ENCODE assay signal across 9 cellular contexts in the genomic region with DNA sequence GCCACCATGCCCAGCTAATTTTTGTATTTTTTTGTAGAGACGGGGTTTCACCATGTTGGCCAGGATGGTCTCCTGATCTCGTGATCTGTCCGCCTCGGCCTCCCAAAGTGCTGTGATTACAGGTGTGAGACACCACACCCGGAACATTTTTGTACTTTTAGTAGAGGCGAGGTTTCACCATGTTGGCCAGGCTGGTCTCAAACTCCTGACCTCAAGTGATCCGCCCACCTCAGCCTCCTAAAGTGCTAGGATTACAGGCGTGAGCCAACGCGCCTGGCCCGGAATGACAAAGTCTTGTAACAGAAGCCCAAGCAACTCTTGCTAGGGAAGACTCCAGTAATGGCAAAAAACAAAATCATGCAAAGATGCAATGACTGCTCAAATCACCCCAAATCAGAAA. TPM values are rescaled to one million over a fixed set of nuclear protein-coding genes. Genes with fewer than 3 reads are reported as not detected.
DNase-seq lines count a peak whose midpoint lies in the region; ATAC-seq and TF ChIP-seq lines count a peak whose summit lies in the region.
"Not testable (repeated sequence)": the region's sequence is repeated elsewhere in the genome, so short reads cannot be mapped to it uniquely, and the experiment has no call there.
"Had no signal": no experiment of that assay in that cellular context is flagged by ENCODE, and none has a peak within 500 bp of the region (broad histone marks: within the 10 kb centered on the region; RNA-seq: fewer than 3 reads in every experiment).

No MANE protein-coding gene starts in this region.

- H3K36me3 ChIP-seq in CD8-positive, alpha-beta T cell (ENCODE audit: insufficient read depth, low read length), result peaks cover 35% of the 10 kb centered on the region
- not testable (repeated sequence) for H3K36me3 ChIP-seq in MM.1S (replicated peaks; ENCODE audit: insufficient read depth, low read length); vagina
- peaks cover 33% of the 10 kb centered on the region for H3K36me3 ChIP-seq in WERI-Rb-1

- not testable (repeated sequence) for H3K27ac ChIP-seq in CD8-positive, alpha-beta T cell (ENCODE audit: low read depth, low read length)
- H3K27ac ChIP-seq in MM.1S (ENCODE audit: low read length), result peak overlapping the region; percentile 72; the same call in 1 of the 2 replicates
- peak overlapping the region; percentile 43 for H3K27ac ChIP-seq in WERI-Rb-1
- peak overlapping the region; percentile 99 for H3K27ac ChIP-seq in vagina

- H3K9me3 Mint-ChIP-seq in CD8-positive, alpha-beta T cell; activated naive CD8-positive, alpha-beta T cell treated with anti-CD3 and anti-CD28 coated beads, Interleukin-2, amount 10 ng/mL, durations not matched to agents 7 days and 5 days; glutamatergic neuron (ENCODE audit: unreplicated experiment); nephron progenitor cell; stimulated activated memory B cell treated with anti-CD40 and anti-IgM and Interleukin-4, amounts not matched to agents 10 μg/mL and 1 μg/mL and 100 μg/mL, for 72 hours: not testable (repeated sequence)

- H3F3A ChIP-seq in MM.1S (ENCODE audit: insufficient read depth, low read length), result peaks cover 35% of the 10 kb centered on the region

- intact Hi-C loops in CD8-positive, alpha-beta T cell (cut with DNase I, micrococcal nuclease), result loop anchor here in 1 of 2 experiments (10.0 kb wide), 1 partner anchor 1517 kb away; a partner anchor contains a TSS
- intact Hi-C loops in vagina (cut with DNase I), result loop anchor here (10.0 kb wide), 1 partner anchor 333 kb away; a partner anchor contains a TSS

- ATAC-seq in CD8-positive, alpha-beta T cell; activated naive CD8-positive, alpha-beta T cell treated with anti-CD3 and anti-CD28 coated beads, Interleukin-2, amount 10 ng/mL, durations not matched to agents 7 days and 5 days (ENCODE audit: low read depth); stimulated activated memory B cell treated with anti-CD40 and anti-IgM and Interleukin-4, amounts not matched to agents 10 μg/mL and 1 μg/mL and 100 μg/mL, for 72 hours: not testable (repeated sequence)

- not testable (repeated sequence) for H4K20me1 ChIP-seq in MM.1S (ENCODE audit: insufficient read depth, low read length)

- not testable (repeated sequence) for H3K4me3 Mint-ChIP-seq in CD8-positive, alpha-beta T cell; activated naive CD8-positive, alpha-beta T cell treated with anti-CD3 and anti-CD28 coated beads, Interleukin-2, amount 10 ng/mL, durations not matched to agents 7 days and 5 days; stimulated activated memory B cell treated with anti-CD40 and anti-IgM and Interleukin-4, amounts not matched to agents 10 μg/mL and 1 μg/mL and 100 μg/mL, for 72 hours
- peak overlapping the region; percentile 25 for H3K4me3 Mint-ChIP-seq in glutamatergic neuron (ENCODE audit: unreplicated experiment)
- peak overlapping the region; percentile 39 for H3K4me3 Mint-ChIP-seq in nephron progenitor cell

- H3K79me2 ChIP-seq in MM.1S (ENCODE audit: low read length), result not testable (repeated sequence)

- not testable (repeated sequence) for H3K4me3 ChIP-seq in CD8-positive, alpha-beta T cell (ENCODE audit: low read depth, low read length); MM.1S (ENCODE audit: low read length); WERI-Rb-1 (ENCODE audit: low read depth, low read length); vagina

- TF ChIP-seq CTCF in CD8-positive, alpha-beta T cell (IDR thresholded peaks at IDR 0.05); MM.1S (IDR thresholded peaks at IDR 0.05; ENCODE audit: low read length); WERI-Rb-1 (IDR thresholded peaks at IDR 0.05; ENCODE audit: low read depth, low read length); glutamatergic neuron (IDR thresholded peaks at IDR 0.05; ENCODE audit: partially characterized antibody, unreplicated experiment); nephron progenitor cell (IDR thresholded peaks at IDR 0.05); vagina (IDR thresholded peaks at IDR 0.05): not testable (repeated sequence)

- H3K36me3 Mint-ChIP-seq in CD8-positive, alpha-beta T cell, result peaks cover 45% of the 10 kb centered on the region
- not testable (repeated sequence) for H3K36me3 Mint-ChIP-seq in activated naive CD8-positive, alpha-beta T cell treated with anti-CD3 and anti-CD28 coated beads, Interleukin-2, amount 10 ng/mL, durations not matched to agents 7 days and 5 days; glutamatergic neuron (ENCODE audit: unreplicated experiment); nephron progenitor cell (ENCODE audit: low read depth); stimulated activated memory B cell treated with anti-CD40 and anti-IgM and Interleukin-4, amounts not matched to agents 10 μg/mL and 1 μg/mL and 100 μg/mL, for 72 hours

- DNase-seq in CD8-positive, alpha-beta T cell; MM.1S; WERI-Rb-1; activated naive CD8-positive, alpha-beta T cell treated with anti-CD3 and anti-CD28 coated beads, Interleukin-2, amount 10 ng/mL, durations not matched to agents 7 days and 5 days; glutamatergic neuron; nephron progenitor cell; vagina (ENCODE audit: extremely low spot score in 2 of 2): not testable (repeated sequence)

- H3K9me2 ChIP-seq in MM.1S (replicated peaks; ENCODE audit: insufficient read depth, low read length), result not testable (repeated sequence)

- not testable (repeated sequence) for H3K27me3 Mint-ChIP-seq in CD8-positive, alpha-beta T cell (ENCODE audit: low read depth); activated naive CD8-positive, alpha-beta T cell treated with anti-CD3 and anti-CD28 coated beads, Interleukin-2, amount 10 ng/mL, durations not matched to agents 7 days and 5 days; glutamatergic neuron (ENCODE audit: unreplicated experiment); nephron progenitor cell (ENCODE audit: low read depth, poor library complexity); stimulated activated memory B cell treated with anti-CD40 and anti-IgM and Interleukin-4, amounts not matched to agents 10 μg/mL and 1 μg/mL and 100 μg/mL, for 72 hours

- not testable (repeated sequence) for H2AFZ ChIP-seq in MM.1S (ENCODE audit: low read length)

- H3K27ac Mint-ChIP-seq in CD8-positive, alpha-beta T cell, result peak overlapping the region; percentile 32
- peak overlapping the region; percentile 34 for H3K27ac Mint-ChIP-seq in activated naive CD8-positive, alpha-beta T cell treated with anti-CD3 and anti-CD28 coated beads, Interleukin-2, amount 10 ng/mL, durations not matched to agents 7 days and 5 days
- H3K27ac Mint-ChIP-seq in glutamatergic neuron (ENCODE audit: unreplicated experiment), result peak overlapping the region; percentile 20
- H3K27ac Mint-ChIP-seq in nephron progenitor cell, result peak overlapping the region; percentile 46
- H3K27ac Mint-ChIP-seq in stimulated activated memory B cell treated with anti-CD40 and anti-IgM and Interleukin-4, amounts not matched to agents 10 μg/mL and 1 μg/mL and 100 μg/mL, for 72 hours, result peak overlapping the region; percentile 96

- not testable (repeated sequence) for H3K9ac ChIP-seq in MM.1S (ENCODE audit: low read length)

- not testable (repeated sequence) for TF ChIP-seq POLR2A in vagina (IDR thresholded peaks at IDR 0.05)

- H3K27me3 ChIP-seq in CD8-positive, alpha-beta T cell (ENCODE audit: insufficient read depth, low read length); MM.1S (replicated peaks; ENCODE audit: insufficient read depth, low read length); WERI-Rb-1 (ENCODE audit: insufficient read depth, low read depth, severe bottlenecking); vagina: not testable (repeated sequence)

- H3K9me3 ChIP-seq in CD8-positive, alpha-beta T cell (ENCODE audit: low read length); MM.1S (replicated peaks; ENCODE audit: insufficient read depth, low read length); WERI-Rb-1 (ENCODE audit: severe bottlenecking); vagina: not testable (repeated sequence)

- CTCF ChIA-PET in CD8-positive, alpha-beta T cell (lab: Charles Lee), result interaction anchor here (2.4 to 3.0 kb wide), 2 partner anchors 11 to 14 kb away, joined by 9 to 11 read pairs; a partner anchor contains a TSS

- H3K4me1 Mint-ChIP-seq in CD8-positive, alpha-beta T cell (ENCODE audit: low read depth), result peaks cover 38% of the 10 kb centered on the region
- peaks cover 21% of the 10 kb centered on the region for H3K4me1 Mint-ChIP-seq in activated naive CD8-positive, alpha-beta T cell treated with anti-CD3 and anti-CD28 coated beads, Interleukin-2, amount 10 ng/mL, durations not matched to agents 7 days and 5 days
- H3K4me1 Mint-ChIP-seq in glutamatergic neuron (ENCODE audit: low read depth, unreplicated experiment) (peaks cover 11% of the 10 kb centered on the region), nephron progenitor cell (peaks cover 73% of the 10 kb centered on the region)
- H3K4me1 Mint-ChIP-seq in stimulated activated memory B cell treated with anti-CD40 and anti-IgM and Interleukin-4, amounts not matched to agents 10 μg/mL and 1 μg/mL and 100 μg/mL, for 72 hours, result peaks cover 39% of the 10 kb centered on the region

- POLR2A ChIA-PET in CD8-positive, alpha-beta T cell (lab: Charles Lee), result interaction anchor here (6.1 kb wide), 1 partner anchor 11 kb away, joined by 78 read pairs; a partner anchor contains a TSS
- POLR2A ChIA-PET in activated naive CD8-positive, alpha-beta T cell treated with anti-CD3 and anti-CD28 coated beads, Interleukin-2, amount 10 ng/mL, durations not matched to agents 7 days and 5 days (lab: Charles Lee), result interaction anchor here (2.7 to 3.3 kb wide), 2 partner anchors 9 to 12 kb away, joined by 23 to 37 read pairs; a partner anchor contains a TSS

- 0 out of 2 replicates have a peak overlapping the region, but pooled peaks have one; percentile 83 for H3K4me2 ChIP-seq in MM.1S (ENCODE audit: low read depth, low read length)

- H3K4me1 ChIP-seq in CD8-positive, alpha-beta T cell (ENCODE audit: insufficient read depth, low read length), result peaks cover 38% of the 10 kb centered on the region
- H3K4me1 ChIP-seq in MM.1S (ENCODE audit: low read length) (peaks cover 26% of the 10 kb centered on the region), vagina (peaks cover 73% of the 10 kb centered on the region)

RNA-seq across cellular contexts. Expression of a gene that starts 4.9 kb away (rescaled TPM):
- 10 to 100 TPM; 24.8 to 25.6 TPM for total RNA-seq in CD8-positive, alpha-beta T cell
- 10 to 100 TPM; 34.0 to 34.8 TPM for total RNA-seq in activated naive CD8-positive, alpha-beta T cell treated with anti-CD3 and anti-CD28 coated beads, Interleukin-2, amount 10 ng/mL, durations not matched to agents 7 days and 5 days
- 2.9 TPM for total RNA-seq in glutamatergic neuron (ENCODE audit: unreplicated experiment)
- total RNA-seq in vagina, result 4.9 TPM

RNA-seq across cellular contexts. Expression of a gene that starts 13.0 kb away (rescaled TPM):
- total RNA-seq in CD8-positive, alpha-beta T cell, result 10 to 100 TPM; 15.6 to 17.6 TPM
- total RNA-seq in activated naive CD8-positive, alpha-beta T cell treated with anti-CD3 and anti-CD28 coated beads, Interleukin-2, amount 10 ng/mL, durations not matched to agents 7 days and 5 days, result 10 to 100 TPM; 31.4 to 31.8 TPM
- 146 TPM for total RNA-seq in glutamatergic neuron (ENCODE audit: unreplicated experiment)
- 19.9 TPM for total RNA-seq in vagina

RNA-seq across cellular contexts. Expression of a gene that starts 13.3 kb away (rescaled TPM):
- 1,000 to 10,000 TPM; 2,604 to 2,657 TPM for total RNA-seq in CD8-positive, alpha-beta T cell
- 1,000 to 10,000 TPM; 1,565 to 1,587 TPM for total RNA-seq in activated naive CD8-positive, alpha-beta T cell treated with anti-CD3 and anti-CD28 coated beads, Interleukin-2, amount 10 ng/mL, durations not matched to agents 7 days and 5 days
- total RNA-seq in glutamatergic neuron (ENCODE audit: unreplicated experiment) (1,011 TPM), vagina (2,346 TPM)

RNA-seq across cellular contexts. Expression of a gene that starts 13.7 kb away (rescaled TPM):
- total RNA-seq in CD8-positive, alpha-beta T cell, result 10 to 100 TPM; 10.3 to 11.2 TPM
- total RNA-seq in activated naive CD8-positive, alpha-beta T cell treated with anti-CD3 and anti-CD28 coated beads, Interleukin-2, amount 10 ng/mL, durations not matched to agents 7 days and 5 days, result 10 to 100 TPM in 1 of 2 experiments, 1 to 10 TPM in 1; 9.7 to 10.4 TPM
- 7.8 TPM for total RNA-seq in glutamatergic neuron (ENCODE audit: unreplicated experiment)
- 7.9 TPM for total RNA-seq in vagina
- total RNA-seq: Daoy had no signal

RNA-seq across cellular contexts. Expression of a gene that starts 17.4 kb away (rescaled TPM):
- 1 to 10 TPM; 2.5 to 3.1 TPM for total RNA-seq in CD8-positive, alpha-beta T cell
- total RNA-seq in activated naive CD8-positive, alpha-beta T cell treated with anti-CD3 and anti-CD28 coated beads, Interleukin-2, amount 10 ng/mL, durations not matched to agents 7 days and 5 days, result 1 to 10 TPM; 2.7 to 3.6 TPM
- total RNA-seq in glutamatergic neuron (ENCODE audit: unreplicated experiment), result 1.5 TPM
- 3.2 TPM for total RNA-seq in vagina
- total RNA-seq: Daoy had no signal

Comparison
In these comparisons a context has a peak if more than half of its experiments do, and no peak if none do; other contexts are left out.
1. H3K27ac Mint-ChIP-seq: peak in every context shown above with its lines; median percentile 96 in stimulated activated memory B cell treated with anti-CD40 and anti-IgM and Interleukin-4, amounts not matched to agents 10 μg/mL and 1 μg/mL and 100 μg/mL, for 72 hours; 46 in nephron progenitor cell; 34 in activated naive CD8-positive, alpha-beta T cell treated with anti-CD3 and anti-CD28 coated beads, Interleukin-2, amount 10 ng/mL, durations not matched to agents 7 days and 5 days; 32 in CD8-positive, alpha-beta T cell; 20 in glutamatergic neuron.